In the genomic region with DNA sequence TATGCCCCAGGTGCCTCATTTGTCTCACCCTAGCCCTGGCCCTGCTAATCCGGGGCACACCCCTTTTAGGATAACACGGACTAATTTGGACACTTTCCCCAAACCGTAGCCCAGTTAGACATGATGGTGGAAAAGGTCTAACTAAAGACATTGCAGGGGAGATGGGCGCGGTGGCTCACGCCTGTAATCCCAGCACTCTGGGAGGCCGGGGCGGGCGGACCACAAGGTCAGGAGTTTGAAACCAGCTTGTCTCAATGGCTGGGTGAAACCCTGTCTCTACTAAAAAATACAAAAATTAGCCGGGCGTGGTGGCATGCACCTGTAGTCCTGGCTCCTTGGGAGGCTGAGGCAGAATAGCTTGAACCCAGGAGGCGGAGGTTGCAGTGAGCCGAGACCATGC, we compare ENCODE assay signal across 3 cellular contexts. TPM values are rescaled to one million over a fixed set of nuclear protein-coding genes. Genes with fewer than 3 reads are reported as not detected.
"Had no signal": no experiment of that assay in that cellular context is flagged by ENCODE, and none has a peak within 500 bp of the region (broad histone marks: within the 10 kb centered on the region; RNA-seq: fewer than 3 reads in every experiment).

No MANE protein-coding gene starts in this region.

RNA-seq across cellular contexts. Expression of a gene that starts 23.2 kb away (rescaled TPM):
- total RNA-seq: HepG2, K562 had no signal
- polyA plus RNA-seq: HepG2, IgD-negative memory B cell, K562 had no signal
